In genomic region chr6:122476131-122476530, GRCh38 we compare ENCODE assay signal across 9 cellular contexts. TPM values are rescaled to one million over a fixed set of nuclear protein-coding genes. Genes with fewer than 3 reads are reported as not detected.
DNase-seq lines count a peak whose midpoint lies in the region; ATAC-seq, FAIRE-seq and TF ChIP-seq lines count a peak whose summit lies in the region.
"Had no signal": no experiment of that assay in that cellular context is flagged by ENCODE, and none has a peak within 500 bp of the region (broad histone marks: within the 10 kb centered on the region; RNA-seq: fewer than 3 reads in every experiment).

No MANE protein-coding gene starts in this region.

- intact Hi-C loops in left cardiac atrium (cut with DNase I), result loop anchor here in 1 of 2 donors (5.0 kb wide), 1 partner anchor 56 kb away; no protein-coding TSS in a partner anchor

- FAIRE-seq in D721Med (lab: Jason Lieb, UNC), result peak; percentile 68

- in situ Hi-C loops in astrocyte of the cerebellum (cut with HindIII; ENCODE audit: low sequenced_read_pairs), result no loop called here

- H3K4me3 ChIP-seq in astrocyte of the cerebellum (ENCODE audit: low read depth, low read length), result no peak overlapping the region

- ATAC-seq in left cardiac atrium (no peak), GM21447 (IDR thresholded peaks at IDR 0.05; ENCODE audit: unreplicated experiment) (no peak)

- DNase-seq in D721Med (ENCODE audit: insufficient read length, low spot score) (no peak), Kasumi-1 (lab: John Stamatoyannopoulos, UW) (peak; percentile 47 to 58), astrocyte of the cerebellum (ENCODE audit: low read depth) (no peak), medulla oblongata (ENCODE audit: extremely low spot score) (peak; percentile 33), hypothalamus (lab: John Stamatoyannopoulos, UW) (no peak), activated gamma-delta T cell treated with Interleukin-2 at 50 U/mL for 16 hours (no peak), left cardiac atrium (no peak)
- DNase-seq: cortex of kidney had no signal

- peak; percentile 57 for TF ChIP-seq CTCF in D721Med (IDR thresholded peaks at IDR 0.05; ENCODE audit: insufficient read depth, missing control alignments)
- TF ChIP-seq CTCF in astrocyte of the cerebellum (IDR thresholded peaks at IDR 0.05; ENCODE audit: low read depth, low read length, missing control alignments), result peak; percentile 17

RNA-seq across cellular contexts. Expression of gene SERINC1, which starts 4.5 kb away (rescaled TPM):
- total RNA-seq in left cardiac atrium, result 100 to 1,000 TPM; 156 to 191 TPM

Comparison
In these comparisons a context has a peak if more than half of its experiments do, and no peak if none do; other contexts are left out.
1. DNase-seq: peak in Kasumi-1 (2 of 2) and medulla oblongata (single experiment); none in D721Med (single experiment), astrocyte of the cerebellum (single experiment), hypothalamus (0 of 51), activated gamma-delta T cell treated with Interleukin-2 at 50 U/mL for 16 hours (single experiment) and left cardiac atrium (single experiment).